Comparison of ENCODE assay signal across 8 cellular contexts in the genomic region with DNA sequence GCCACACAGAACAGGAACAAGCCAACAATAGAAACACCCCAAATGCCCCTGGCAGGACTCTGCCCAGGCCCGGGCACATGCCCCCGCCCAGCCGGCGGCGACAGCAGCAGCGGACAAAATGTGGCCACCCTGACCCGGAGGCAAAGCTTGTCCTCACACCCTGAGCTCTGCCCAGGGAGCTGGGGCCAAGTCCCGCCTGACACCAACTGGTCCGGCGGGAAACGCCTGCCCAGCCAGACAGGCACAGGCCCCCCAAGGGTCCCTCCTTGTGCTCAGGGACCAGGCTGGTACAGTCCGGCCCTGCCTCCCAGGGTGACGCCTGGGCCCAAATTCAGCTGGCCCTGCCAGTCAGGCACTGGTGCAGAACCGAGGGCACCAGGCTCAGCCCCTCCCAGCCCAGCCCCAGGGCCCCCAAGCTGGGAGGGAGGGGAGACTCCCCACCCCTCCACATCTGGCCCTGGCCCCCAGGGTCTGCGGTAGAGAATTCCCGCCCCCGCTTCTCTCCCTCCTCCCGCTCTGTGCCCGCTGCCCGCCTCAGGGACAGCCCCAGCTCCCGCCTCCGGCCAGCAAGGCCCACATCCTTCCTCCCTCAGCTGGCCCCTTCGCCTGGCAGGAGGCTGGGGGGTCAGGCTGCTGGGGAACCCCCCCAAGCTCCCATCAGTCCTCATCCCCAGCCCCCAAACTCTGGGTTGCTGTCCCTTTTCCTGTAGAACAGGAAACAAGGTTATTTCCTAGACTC. TPM values are rescaled to one million over a fixed set of nuclear protein-coding genes. Genes with fewer than 3 reads are reported as not detected.
DNase-seq lines count a peak whose midpoint lies in the region; ATAC-seq and TF ChIP-seq lines count a peak whose summit lies in the region.

No MANE protein-coding gene starts in this region.

- H3K4me3 ChIP-seq in AG09309 (ENCODE audit: control insufficient read depth, low read depth, low read length), result peak overlapping the region; percentile 80
- peak overlapping the region; percentile 85 to 95 for H3K4me3 ChIP-seq in HCT116 (replicated peaks in 1 of 2; ENCODE audit: low read depth in 1 of 2, low read length in 2 of 2)
- peak overlapping the region; percentile 85 for H3K4me3 ChIP-seq in skeletal muscle cell (ENCODE audit: low read depth, low read length)

- intact Hi-C loops in HCT116 (cut with micrococcal nuclease), result loop anchor here (1.0 to 10.0 kb wide), 2 partner anchors 45 to 557 kb away; no protein-coding TSS in a partner anchor

- no peak overlapping the region for H2AFZ ChIP-seq in HCT116 (ENCODE audit: low read depth, low read length, poor library complexity, severe bottlenecking)

- H3K36me3 ChIP-seq in HCT116 (ENCODE audit: control insufficient read depth in 1 of 2, insufficient read depth in 2 of 2, low read length in 2 of 2), result no peaks in the 10 kb centered on the region

- H3K4me2 ChIP-seq in HCT116 (ENCODE audit: low read length), result peak overlapping the region; percentile 88

- BruUV-seq in HCT116 (replicated peaks; lab: Mats Ljungman, UMichigan), result no TSS peak

- CTCF ChIA-PET in HCT116 (lab: Charles Lee), result interaction anchor here (1.0 to 2.1 kb wide), 5 partner anchors 33 to 67 kb away, joined by 3 to 10 read pairs (median 3); no protein-coding TSS in a partner anchor

- no peaks in the 10 kb centered on the region for H3K27me3 ChIP-seq in HCT116 (ENCODE audit: insufficient read depth, low read length)

- TF ChIP-seq RAD21 in HCT116 (IDR thresholded peaks at IDR 0.05; ENCODE audit: low read depth), result no peak

- H3K4me1 ChIP-seq in HCT116 (ENCODE audit: control insufficient read depth in 1 of 2, insufficient read depth in 2 of 2, low read length in 2 of 2), result peaks cover 38 to 67% of the 10 kb centered on the region in 2 experiments

- peaks cover 9% of the 10 kb centered on the region; the same call in 1 of the 2 replicates for H4K20me1 ChIP-seq in HCT116 (ENCODE audit: insufficient read depth)

- H3K9ac ChIP-seq in HCT116 (ENCODE audit: low read length), result peak overlapping the region; percentile 81

- peaks cover 63% of the 10 kb centered on the region for H3K79me2 ChIP-seq in HCT116 (ENCODE audit: insufficient read depth, low read length)

- no peak for TF ChIP-seq POLR2A in HCT116 (IDR thresholded peaks at IDR 0.05; ENCODE audit: borderline replicate concordance, extremely low read depth, insufficient read depth, insufficient read length)

- TF ChIP-seq CTCF in AG09309 (IDR thresholded peaks at IDR 0.05; ENCODE audit: control insufficient read depth, insufficient read depth, low read depth, low read length, missing control alignments) (no peak), HCT116 (IDR thresholded peaks at IDR 0.05 in 2 of 3, conservative IDR thresholded peaks at IDR 0.05 in 1 of 3; ENCODE audit: borderline replicate concordance in 1 of 3, insufficient read depth in 1 of 3, low read depth in 2 of 3, low read length in 2 of 3) (no peak)

- RAD21 ChIA-PET in HCT116 (lab: Charles Lee; ENCODE audit: low non-redundant PET in 1 of 2, low total read pairs in 2 of 2, uncharacterized antibody in 2 of 2, unreplicated experiment in 2 of 2), result no interaction called here

- no peaks in the 10 kb centered on the region for H3K9me2 ChIP-seq in HCT116 (ENCODE audit: insufficient read depth)

- POLR2A ChIA-PET in HCT116 (lab: Charles Lee), result interaction anchor here (1.7 kb wide), 1 partner anchor 44 kb away, joined by 6 read pairs; no protein-coding TSS in a partner anchor

- no peak for ATAC-seq in HCT116

- H3K9me3 ChIP-seq in HCT116 (ENCODE audit: control insufficient read depth in 1 of 2, insufficient read depth in 1 of 2, low read depth in 1 of 2, low read length in 2 of 2), result no peaks in the 10 kb centered on the region

- peak overlapping the region; percentile 33; the same call in 1 of the 2 replicates for H3K27ac ChIP-seq in HCT116 (ENCODE audit: low read depth, low read length)

- no peak for DNase-seq in AG09309 (ENCODE audit: low read depth)
- no peak for DNase-seq in HCT116 (ENCODE audit: low read depth, low spot score)
- DNase-seq in anterior cingulate cortex (lab: John Stamatoyannopoulos, UW), result peak in 52 of 58 donors; percentile 16 to 85 (median 65)
- DNase-seq in hippocampal formation (lab: John Stamatoyannopoulos, UW), result peak; percentile 29 to 63
- no peak for DNase-seq in skeletal muscle cell (ENCODE audit: low read depth)
- no peak for DNase-seq in mucosa of gallbladder (ENCODE audit: low spot score)
- no peak for DNase-seq in activated CD4-positive, alpha-beta T cell treated with anti-CD3 and anti-CD28 coated beads for 1 hour
- DNase-seq in iPS-NIHi7 (ENCODE audit: extremely low spot score), result no peak

TF ChIP-seq in HCT116, 20 proteins besides CTCF, POLR2A, EP300 and RAD21:
- TF ChIP-seq YY1 (IDR thresholded peaks at IDR 0.05; ENCODE audit: extremely low read depth, insufficient replicate concordance, low read depth, low read length), result no peak
- no peak for TF ChIP-seq TCF7L2 (IDR thresholded peaks at IDR 0.05; ENCODE audit: borderline replicate concordance, extremely low read depth, insufficient read depth, insufficient read length)
- no peak for TF ChIP-seq JUND (IDR thresholded peaks at IDR 0.05)
- TF ChIP-seq EGR1 (IDR thresholded peaks at IDR 0.05; ENCODE audit: low read depth), result no peak
- TF ChIP-seq SP1 (IDR thresholded peaks at IDR 0.05; ENCODE audit: low read depth), result no peak
- TF ChIP-seq, protein P1, sequence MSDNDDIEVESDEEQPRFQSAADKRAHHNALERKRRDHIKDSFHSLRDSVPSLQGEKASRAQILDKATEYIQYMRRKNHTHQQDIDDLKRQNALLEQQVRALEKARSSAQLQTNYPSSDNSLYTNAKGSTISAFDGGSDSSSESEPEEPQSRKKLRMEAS (IDR thresholded peaks at IDR 0.05), result no peak
- no peak for TF ChIP-seq CEBPB (IDR thresholded peaks at IDR 0.05; ENCODE audit: low read depth)
- TF ChIP-seq SRF (IDR thresholded peaks at IDR 0.05; ENCODE audit: low read depth), result no peak
- TF ChIP-seq ELF1 (IDR thresholded peaks at IDR 0.05; ENCODE audit: borderline replicate concordance, low read depth), result no peak
- TF ChIP-seq POLR2AphosphoS5 (IDR thresholded peaks at IDR 0.05; ENCODE audit: low read depth, low read length), result no peak
- TF ChIP-seq, protein P2, sequence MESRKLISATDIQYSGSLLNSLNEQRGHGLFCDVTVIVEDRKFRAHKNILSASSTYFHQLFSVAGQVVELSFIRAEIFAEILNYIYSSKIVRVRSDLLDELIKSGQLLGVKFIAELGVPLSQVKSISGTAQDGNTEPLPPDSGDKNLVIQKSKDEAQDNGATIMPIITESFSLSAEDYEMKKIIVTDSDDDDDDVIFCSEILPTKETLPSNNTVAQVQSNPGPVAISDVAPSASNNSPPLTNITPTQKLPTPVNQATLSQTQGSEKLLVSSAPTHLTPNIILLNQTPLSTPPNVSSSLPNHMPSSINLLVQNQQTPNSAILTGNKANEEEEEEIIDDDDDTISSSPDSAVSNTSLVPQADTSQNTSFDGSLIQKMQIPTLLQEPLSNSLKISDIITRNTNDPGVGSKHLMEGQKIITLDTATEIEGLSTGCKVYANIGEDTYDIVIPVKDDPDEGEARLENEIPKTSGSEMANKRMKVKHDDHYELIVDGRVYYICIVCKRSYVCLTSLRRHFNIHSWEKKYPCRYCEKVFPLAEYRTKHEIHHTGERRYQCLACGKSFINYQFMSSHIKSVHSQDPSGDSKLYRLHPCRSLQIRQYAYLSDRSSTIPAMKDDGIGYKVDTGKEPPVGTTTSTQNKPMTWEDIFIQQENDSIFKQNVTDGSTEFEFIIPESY (IDR thresholded peaks at IDR 0.05; ENCODE audit: extremely low read depth, insufficient replicate concordance, low read length), result no peak

RNA-seq across cellular contexts. Expression of a gene that starts 2.0 kb away (rescaled TPM):
- total RNA-seq in HCT116 (2021; ENCODE audit: unreplicated experiment) (33.7 TPM), mucosa of gallbladder (61.6 TPM)
- 26.1 and 30.5 TPM in 2 replicates for polyA plus RNA-seq in HCT116 (2012)

RNA-seq across cellular contexts. Expression of a gene that starts 33.0 kb away (rescaled TPM):
- not detected for total RNA-seq in HCT116 (2021; ENCODE audit: unreplicated experiment)
- polyA plus RNA-seq in HCT116 (2012), result 0.04 TPM in 1 of 2 replicates, not detected in the other
- total RNA-seq in mucosa of gallbladder, result 7.6 TPM

Comparison
In these comparisons a context has a peak if more than half of its experiments do, and no peak if none do; other contexts are left out.
1. DNase-seq: peak in anterior cingulate cortex (52 of 58) and hippocampal formation (2 of 2); none in AG09309 (single experiment), HCT116 (single experiment), skeletal muscle cell (single experiment), mucosa of gallbladder (single experiment), activated CD4-positive, alpha-beta T cell treated with anti-CD3 and anti-CD28 coated beads for 1 hour (single experiment) and iPS-NIHi7 (single experiment).
2. Peak in every context shown above with its lines, with median percentiles within 50 percentile points of each other: H3K4me3 ChIP-seq.